In genomic region chr1:63994636-63995035, GRCh38 we compare ENCODE assay signal across 17 cellular contexts.
DNase-seq lines count a peak whose midpoint lies in the region; TF ChIP-seq lines count a peak whose summit lies in the region.
"Had no signal": no experiment of that assay in that cellular context is flagged by ENCODE, and none has a peak within 500 bp of the region (broad histone marks: within the 10 kb centered on the region; RNA-seq: fewer than 3 reads in every experiment).

No MANE protein-coding gene starts in this region.

- H3K9me3 ChIP-seq in HEK293 (ENCODE audit: control insufficient read depth, insufficient read depth, low read depth, low read length) (no peaks in the 10 kb centered on the region), WERI-Rb-1 (ENCODE audit: severe bottlenecking) (no peaks in the 10 kb centered on the region), BE2C (no peaks in the 10 kb centered on the region)
- H3K9me3 ChIP-seq: BLaER1 treated with 17β-estradiol and CSF1 and Interleukin-3, amounts not matched to agents 10 nM and 100 nM; Caco-2 had no signal

- TF ChIP-seq CTCF in HEK293 (tag by site-specific recombination; IDR thresholded peaks at IDR 0.05): no peak
- no peak for TF ChIP-seq CTCF in WERI-Rb-1 (IDR thresholded peaks at IDR 0.05; ENCODE audit: low read depth, low read length)
- no peak for TF ChIP-seq CTCF in progenitor cell of endocrine pancreas (IDR thresholded peaks at IDR 0.05; ENCODE audit: unreplicated experiment)
- TF ChIP-seq CTCF in BE2C (IDR thresholded peaks at IDR 0.05; ENCODE audit: low read depth, low read length): no peak

- H3K4me1 Mint-ChIP-seq in progenitor cell of endocrine pancreas (ENCODE audit: low read depth): peaks cover 14% of the 10 kb centered on the region

- H3K27ac ChIP-seq in HEK293 (ENCODE audit: extremely low read depth, low read depth, low read length): no peak overlapping the region
- H3K27ac ChIP-seq in WERI-Rb-1: no peak overlapping the region
- H3K27ac ChIP-seq: BLaER1 treated with 17β-estradiol and CSF1 and Interleukin-3, amounts not matched to agents 10 nM and 100 nM; C4-2B had no signal

- intact Hi-C loops in posterior cingulate gyrus (cut with DNase I): no loop called here

- peaks cover 3% of the 10 kb centered on the region for H3K9me3 Mint-ChIP-seq in progenitor cell of endocrine pancreas (ENCODE audit: low read depth)
- H3K9me3 Mint-ChIP-seq: CD8-positive, alpha-beta T cell had no signal

- POLR2A ChIA-PET in HEK293 (lab: Yijun Ruan, JAX): no interaction called here

- H3K4me3 ChIP-seq in HEK293 (ENCODE audit: low read depth, low read length) (no peak overlapping the region), WERI-Rb-1 (ENCODE audit: low read depth, low read length) (no peak overlapping the region), BE2C (ENCODE audit: low read depth, low read length) (no peak overlapping the region)
- H3K4me3 ChIP-seq: BLaER1 treated with 17β-estradiol and CSF1 and Interleukin-3, amounts not matched to agents 10 nM and 100 nM had no signal

- CTCF ChIA-PET in HEK293 (lab: Yijun Ruan, JAX): interaction anchor here (0.5 to 1.7 kb wide), 3 partner anchors 12 to 142 kb away, joined by 3 to 5 read pairs (median 3); no protein-coding TSS in a partner anchor

- H3K27me3 Mint-ChIP-seq in progenitor cell of endocrine pancreas: no peaks in the 10 kb centered on the region
- H3K27me3 Mint-ChIP-seq: CD4-positive, alpha-beta T cell had no signal

- peak overlapping the region; percentile 67 for H3K27ac Mint-ChIP-seq in progenitor cell of endocrine pancreas
- H3K27ac Mint-ChIP-seq: CD4-positive, alpha-beta T cell; CD8-positive, alpha-beta T cell had no signal

- peaks cover 3% of the 10 kb centered on the region for H3K36me3 Mint-ChIP-seq in progenitor cell of endocrine pancreas (ENCODE audit: insufficient read depth)
- H3K36me3 Mint-ChIP-seq: CD8-positive, alpha-beta T cell had no signal

- peak; percentile 19 for DNase-seq in WERI-Rb-1
- DNase-seq in left kidney (ENCODE audit: low read depth, low spot score): peak; percentile 62
- no peak for DNase-seq in progenitor cell of endocrine pancreas (ENCODE audit: low spot score, unreplicated experiment)
- DNase-seq in BE2C: no peak
- DNase-seq in kidney glomerular epithelial cell (lab: John Stamatoyannopoulos, UW): no peak
- no peak for DNase-seq in posterior cingulate gyrus
- DNase-seq: 8988T; ACHN; Caco-2; Calu3; CD4-positive, alpha-beta T cell; CD8-positive, alpha-beta T cell; DMS79 treated with DMSO at 0.1 percent for 48 hours; GF-D8 had no signal

- H3K4me3 Mint-ChIP-seq in progenitor cell of endocrine pancreas (ENCODE audit: low read depth): no peak overlapping the region
- H3K4me3 Mint-ChIP-seq: CD4-positive, alpha-beta T cell; CD8-positive, alpha-beta T cell had no signal

- H3K36me3 ChIP-seq in HEK293 (ENCODE audit: control insufficient read depth in 2 of 2, insufficient read depth in 1 of 2, low read length in 2 of 2) (no peaks in the 10 kb centered on the region), WERI-Rb-1 (no peaks in the 10 kb centered on the region), BE2C (no peaks in the 10 kb centered on the region)
- H3K36me3 ChIP-seq: BLaER1 treated with 17β-estradiol and CSF1 and Interleukin-3, amounts not matched to agents 10 nM and 100 nM had no signal

- no peaks in the 10 kb centered on the region for H3K27me3 ChIP-seq in WERI-Rb-1 (ENCODE audit: insufficient read depth, low read depth, severe bottlenecking)
- no peaks in the 10 kb centered on the region for H3K27me3 ChIP-seq in BE2C
- H3K27me3 ChIP-seq: BLaER1 treated with 17β-estradiol and CSF1 and Interleukin-3, amounts not matched to agents 10 nM and 100 nM had no signal

- H3K4me1 ChIP-seq in HEK293 (ENCODE audit: control insufficient read depth, insufficient read depth, low read length) (no peaks in the 10 kb centered on the region), BE2C (no peaks in the 10 kb centered on the region)
- H3K4me1 ChIP-seq: Caco-2 had no signal

TF ChIP-seq in HEK293, 187 proteins besides CTCF, POLR2A, EP300 and RAD21:
- TF ChIP-seq ELK4 (IDR thresholded peaks at IDR 0.05; ENCODE audit: borderline replicate concordance, low read depth, low read length) (no peak), OSR2 (tag by site-specific recombination; IDR thresholded peaks at IDR 0.05) (peak; percentile 28; the same call in 1 of the 2 replicates), ZNF830 (tag by site-specific recombination; IDR thresholded peaks at IDR 0.05; ENCODE audit: low read depth) (no peak)

Comparison
In these comparisons a context has a peak if more than half of its experiments do, and no peak if none do; other contexts are left out.
1. DNase-seq: peak in WERI-Rb-1 (single experiment) and left kidney (single experiment); none in progenitor cell of endocrine pancreas (single experiment), BE2C (single experiment), kidney glomerular epithelial cell (single experiment) and posterior cingulate gyrus (0 of 10).